In the genomic region with DNA sequence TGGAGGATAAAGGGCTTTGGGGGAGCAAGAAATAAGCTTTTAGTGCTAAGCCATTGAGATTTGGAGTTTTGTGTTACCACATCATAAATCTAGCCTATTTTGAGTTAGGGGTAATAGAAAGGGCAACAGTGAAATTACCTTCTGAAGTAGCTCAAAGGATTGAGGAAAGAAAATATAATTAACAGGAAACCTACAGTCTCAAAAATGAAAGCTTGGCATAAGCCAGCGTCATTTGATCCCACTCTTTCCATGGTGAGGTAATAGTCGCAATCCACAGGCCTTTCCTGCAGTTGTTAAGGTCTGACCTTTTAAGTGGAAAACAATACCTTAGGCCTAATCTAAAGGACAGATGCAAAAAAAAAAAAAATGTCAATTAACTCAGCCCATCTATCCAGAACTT, we compare ENCODE assay signal across 21 cellular contexts.
DNase-seq lines count a peak whose midpoint lies in the region; ATAC-seq and TF ChIP-seq lines count a peak whose summit lies in the region.
"Had no signal": no experiment of that assay in that cellular context is flagged by ENCODE, and none has a peak within 500 bp of the region (broad histone marks: within the 10 kb centered on the region; RNA-seq: fewer than 3 reads in every experiment).

No MANE protein-coding gene starts in this region.

- H3K27ac Mint-ChIP-seq in GM23338: no peak overlapping the region
- H3K27ac Mint-ChIP-seq in activated naive CD8-positive, alpha-beta T cell treated with anti-CD3 and anti-CD28 coated beads, Interleukin-2, amount 50 U/mL, for 24 hours: no peak overlapping the region
- H3K27ac Mint-ChIP-seq: activated CD4-positive, alpha-beta T cell treated with anti-CD3 and anti-CD28 coated beads, Interleukin-2, amount 10 ng/mL, durations not matched to agents 24 days and 14 days; stimulated activated naive CD8-positive, alpha-beta T cell treated with anti-CD3 and anti-CD28 coated beads, Interleukin-15, Interleukin-2, amounts not matched to agents 100 ng/mL and 50 ng/mL, for 24 hours had no signal

- H3K4me3 ChIP-seq in GM23338: no peak overlapping the region
- H3K4me3 ChIP-seq: adrenal gland, esophagus muscularis mucosa, lower lobe of right lung, ovary had no signal

- no peaks in the 10 kb centered on the region for H3K79me2 ChIP-seq in GM23338 (replicated peaks; ENCODE audit: insufficient read depth)

- peak overlapping the region; percentile 29; the same call in 1 of the 2 replicates for H2AFZ ChIP-seq in GM23338

- peak overlapping the region; percentile 70 for H3K4me2 ChIP-seq in GM23338
- H3K4me2 ChIP-seq: KMS-11 had no signal

- peaks cover 40% of the 10 kb centered on the region for H3K9me3 Mint-ChIP-seq in GM23338
- H3K9me3 Mint-ChIP-seq in activated naive CD8-positive, alpha-beta T cell treated with anti-CD3 and anti-CD28 coated beads, Interleukin-2, amount 50 U/mL, for 24 hours: peaks cover 20% of the 10 kb centered on the region

- no peak overlapping the region for H3K27ac ChIP-seq in GM23338 (ENCODE audit: low read depth)
- H3K27ac ChIP-seq: adrenal gland, esophagus muscularis mucosa, KMS-11, lower lobe of right lung, ovary had no signal

- H3F3A ChIP-seq in GM23338 (replicated peaks; ENCODE audit: low read depth): no peaks in the 10 kb centered on the region

- peaks cover 33% of the 10 kb centered on the region for H3K4me1 Mint-ChIP-seq in GM23338
- peaks cover 6% of the 10 kb centered on the region for H3K4me1 Mint-ChIP-seq in activated naive CD8-positive, alpha-beta T cell treated with anti-CD3 and anti-CD28 coated beads, Interleukin-2, amount 50 U/mL, for 24 hours

- no peaks in the 10 kb centered on the region for H4K20me1 ChIP-seq in GM23338 (replicated peaks; ENCODE audit: insufficient read depth)

- no peaks in the 10 kb centered on the region for H3K27me3 Mint-ChIP-seq in GM23338 (ENCODE audit: insufficient read depth, low read depth, poor library complexity)
- H3K27me3 Mint-ChIP-seq in activated naive CD8-positive, alpha-beta T cell treated with anti-CD3 and anti-CD28 coated beads, Interleukin-2, amount 50 U/mL, for 24 hours: no peaks in the 10 kb centered on the region
- H3K27me3 Mint-ChIP-seq: activated CD4-positive, alpha-beta T cell treated with anti-CD3 and anti-CD28 coated beads, Interleukin-2, amount 10 ng/mL, durations not matched to agents 24 days and 14 days; stimulated activated naive CD8-positive, alpha-beta T cell treated with anti-CD3 and anti-CD28 coated beads, Interleukin-15, Interleukin-2, amounts not matched to agents 100 ng/mL and 50 ng/mL, for 24 hours had no signal

- no peak for DNase-seq in GM23338 (ENCODE audit: low spot score)
- peak; percentile 44 for DNase-seq in LHCN-M2 (ENCODE audit: low read depth)
- peak; percentile 76 for DNase-seq in NCI-H82 treated with DMSO at 0.1 percent for 48 hours (lab: John Stamatoyannopoulos, UW; ENCODE audit: unreplicated experiment)
- DNase-seq in lung microvascular endothelial cell (ENCODE audit: low read depth in 2 of 2): peak; percentile 50 to 65
- no peak for DNase-seq in activated naive CD8-positive, alpha-beta T cell treated with anti-CD3 and anti-CD28 coated beads, Interleukin-2, amount 50 U/mL, for 24 hours
- no peak for DNase-seq in NCI-H774 (lab: John Stamatoyannopoulos, UW)
- no peak for DNase-seq in stimulated activated CD4-positive, alpha-beta T cell treated with anti-CD3 and anti-CD28 coated beads, Interleukin-12 subunit alpha, Interleukin-12 subunit beta, amount 100 ng/mL, for 4 hours
- DNase-seq: activated CD4-positive, alpha-beta T cell treated with anti-CD3 and anti-CD28 coated beads, Interleukin-2, amount 10 ng/mL, durations not matched to agents 24 days and 14 days; activated effector memory CD4-positive, alpha-beta T cell treated with Interleukin-2 at 50 U/mL for 16 hours; adrenal gland; AML-193; caudate nucleus; lower lobe of right lung; NCI-H1048; NCI-H446 treated with DMSO at 0.1 percent for 48 hours; ovary; SHP77; trophoblast cell had no signal

- H3K36me3 ChIP-seq in GM23338 (ENCODE audit: insufficient read depth): no peaks in the 10 kb centered on the region
- H3K36me3 ChIP-seq: adrenal gland, esophagus muscularis mucosa, lower lobe of right lung, ovary had no signal

- no peaks in the 10 kb centered on the region for H3K27me3 ChIP-seq in GM23338 (ENCODE audit: insufficient read depth)
- H3K27me3 ChIP-seq: adrenal gland, esophagus muscularis mucosa, ovary had no signal

- no peak overlapping the region for H3K4me3 Mint-ChIP-seq in GM23338
- no peak overlapping the region for H3K4me3 Mint-ChIP-seq in activated naive CD8-positive, alpha-beta T cell treated with anti-CD3 and anti-CD28 coated beads, Interleukin-2, amount 50 U/mL, for 24 hours
- H3K4me3 Mint-ChIP-seq: activated CD4-positive, alpha-beta T cell treated with anti-CD3 and anti-CD28 coated beads, Interleukin-2, amount 10 ng/mL, durations not matched to agents 24 days and 14 days; stimulated activated naive CD8-positive, alpha-beta T cell treated with anti-CD3 and anti-CD28 coated beads, Interleukin-15, Interleukin-2, amounts not matched to agents 100 ng/mL and 50 ng/mL, for 24 hours had no signal

- no peak for TF ChIP-seq CTCF in GM23338 (conservative IDR thresholded peaks at IDR 0.05; ENCODE audit: low read depth in 2 of 2)

- H3K9me2 ChIP-seq in GM23338 (ENCODE audit: insufficient read depth): peaks cover 18% of the 10 kb centered on the region

- ATAC-seq in GM23338: no peak
- no peak for ATAC-seq in activated naive CD8-positive, alpha-beta T cell treated with anti-CD3 and anti-CD28 coated beads, Interleukin-2, amount 50 U/mL, for 24 hours
- ATAC-seq: lower lobe of right lung had no signal

- peaks cover 18% of the 10 kb centered on the region for H3K4me1 ChIP-seq in GM23338 (ENCODE audit: insufficient read depth)
- H3K4me1 ChIP-seq: adrenal gland, lower lobe of right lung had no signal

- peaks cover 37% of the 10 kb centered on the region for H3K36me3 Mint-ChIP-seq in GM23338 (ENCODE audit: low read depth)
- peaks cover 6% of the 10 kb centered on the region for H3K36me3 Mint-ChIP-seq in activated naive CD8-positive, alpha-beta T cell treated with anti-CD3 and anti-CD28 coated beads, Interleukin-2, amount 50 U/mL, for 24 hours (ENCODE audit: low read depth)

TF ChIP-seq in GM23338, 12 proteins besides CTCF, POLR2A, EP300 and RAD21 (continues in another document):
- TF ChIP-seq NANOG (IDR thresholded peaks at IDR 0.05; ENCODE audit: borderline replicate concordance): no peak
- no peak for TF ChIP-seq CREB1 (CRISPR knock-in tag; IDR thresholded peaks at IDR 0.05; ENCODE audit: low read depth)
- TF ChIP-seq ZNF331 (CRISPR knock-in tag; IDR thresholded peaks at IDR 0.05; ENCODE audit: low read depth): no peak
- TF ChIP-seq, protein P1, sequence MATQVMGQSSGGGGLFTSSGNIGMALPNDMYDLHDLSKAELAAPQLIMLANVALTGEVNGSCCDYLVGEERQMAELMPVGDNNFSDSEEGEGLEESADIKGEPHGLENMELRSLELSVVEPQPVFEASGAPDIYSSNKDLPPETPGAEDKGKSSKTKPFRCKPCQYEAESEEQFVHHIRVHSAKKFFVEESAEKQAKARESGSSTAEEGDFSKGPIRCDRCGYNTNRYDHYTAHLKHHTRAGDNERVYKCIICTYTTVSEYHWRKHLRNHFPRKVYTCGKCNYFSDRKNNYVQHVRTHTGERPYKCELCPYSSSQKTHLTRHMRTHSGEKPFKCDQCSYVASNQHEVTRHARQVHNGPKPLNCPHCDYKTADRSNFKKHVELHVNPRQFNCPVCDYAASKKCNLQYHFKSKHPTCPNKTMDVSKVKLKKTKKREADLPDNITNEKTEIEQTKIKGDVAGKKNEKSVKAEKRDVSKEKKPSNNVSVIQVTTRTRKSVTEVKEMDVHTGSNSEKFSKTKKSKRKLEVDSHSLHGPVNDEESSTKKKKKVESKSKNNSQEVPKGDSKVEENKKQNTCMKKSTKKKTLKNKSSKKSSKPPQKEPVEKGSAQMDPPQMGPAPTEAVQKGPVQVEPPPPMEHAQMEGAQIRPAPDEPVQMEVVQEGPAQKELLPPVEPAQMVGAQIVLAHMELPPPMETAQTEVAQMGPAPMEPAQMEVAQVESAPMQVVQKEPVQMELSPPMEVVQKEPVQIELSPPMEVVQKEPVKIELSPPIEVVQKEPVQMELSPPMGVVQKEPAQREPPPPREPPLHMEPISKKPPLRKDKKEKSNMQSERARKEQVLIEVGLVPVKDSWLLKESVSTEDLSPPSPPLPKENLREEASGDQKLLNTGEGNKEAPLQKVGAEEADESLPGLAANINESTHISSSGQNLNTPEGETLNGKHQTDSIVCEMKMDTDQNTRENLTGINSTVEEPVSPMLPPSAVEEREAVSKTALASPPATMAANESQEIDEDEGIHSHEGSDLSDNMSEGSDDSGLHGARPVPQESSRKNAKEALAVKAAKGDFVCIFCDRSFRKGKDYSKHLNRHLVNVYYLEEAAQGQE (IDR thresholded peaks at IDR 0.05; ENCODE audit: unreplicated experiment): no peak
- no peak for TF ChIP-seq EZH2 (IDR thresholded peaks at IDR 0.05; ENCODE audit: low read depth, unreplicated experiment)

Comparison
In these comparisons a context has a peak if more than half of its experiments do, and no peak if none do; other contexts are left out.
1. DNase-seq: peak in LHCN-M2 (single experiment), NCI-H82 treated with DMSO at 0.1 percent for 48 hours (single experiment) and lung microvascular endothelial cell (2 of 2); none in GM23338 (single experiment), activated naive CD8-positive, alpha-beta T cell treated with anti-CD3 and anti-CD28 coated beads, Interleukin-2, amount 50 U/mL, for 24 hours (single experiment), NCI-H774 (single experiment) and stimulated activated CD4-positive, alpha-beta T cell treated with anti-CD3 and anti-CD28 coated beads, Interleukin-12 subunit alpha, Interleukin-12 subunit beta, amount 100 ng/mL, for 4 hours (single experiment).